25 cellular contexts compared by ENCODE assay signal in the genomic region with DNA sequence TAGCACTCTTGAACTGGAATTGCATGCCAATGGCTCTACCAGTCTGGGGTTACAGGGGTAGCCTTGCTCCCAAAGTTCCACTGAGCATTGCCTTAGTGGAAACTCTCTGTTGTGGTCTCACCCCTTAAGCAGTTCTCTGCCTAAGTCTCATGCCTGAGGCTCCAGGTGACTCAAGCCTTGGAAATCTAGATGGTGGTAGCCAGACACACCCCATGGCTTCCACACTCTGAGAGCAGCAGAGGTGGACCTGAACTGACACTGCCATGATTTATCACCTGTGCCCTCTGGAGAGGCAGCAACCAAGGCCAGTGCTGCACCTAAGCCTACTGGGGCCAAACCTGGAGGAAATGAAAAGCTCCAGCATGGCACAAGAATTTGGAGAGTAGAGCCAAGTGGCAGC.
DNase-seq lines count a peak whose midpoint lies in the region; ATAC-seq, FAIRE-seq and TF ChIP-seq lines count a peak whose summit lies in the region.
"Had no signal": no experiment of that assay in that cellular context is flagged by ENCODE, and none has a peak within 500 bp of the region (broad histone marks: within the 10 kb centered on the region; RNA-seq: fewer than 3 reads in every experiment).

No MANE protein-coding gene starts in this region.

- H3K9me1 ChIP-seq in keratinocyte (ENCODE audit: control insufficient read depth, extremely low read depth, insufficient read depth, low read length), result no peaks in the 10 kb centered on the region

- no peak overlapping the region for H3K27ac Mint-ChIP-seq in stimulated activated memory B cell treated with anti-CD40 and anti-IgM and Interleukin-4, amounts not matched to agents 10 μg/mL and 1 μg/mL and 100 μg/mL, for 72 hours
- H3K27ac Mint-ChIP-seq: CD4-positive, alpha-beta memory T cell had no signal

- no peak overlapping the region for H3K4me2 ChIP-seq in keratinocyte (ENCODE audit: control insufficient read depth, extremely low read depth, insufficient read depth, low read depth, low read length)
- H3K4me2 ChIP-seq: BLaER1, KMS-11 had no signal

- no peak for TF ChIP-seq CTCF in keratinocyte (optimal IDR thresholded peaks at IDR 0.05 in 1 of 3, IDR thresholded peaks at IDR 0.05 in 1 of 3, conservative IDR thresholded peaks at IDR 0.05 in 1 of 3; ENCODE audit: extremely low read depth in 1 of 3, insufficient read depth in 2 of 3, low read length in 3 of 3)

- H3K27me3 Mint-ChIP-seq in stimulated activated memory B cell treated with anti-CD40 and anti-IgM and Interleukin-4, amounts not matched to agents 10 μg/mL and 1 μg/mL and 100 μg/mL, for 72 hours, result no peaks in the 10 kb centered on the region
- H3K27me3 Mint-ChIP-seq: CD4-positive, alpha-beta memory T cell had no signal

- no peaks in the 10 kb centered on the region for H3K36me3 Mint-ChIP-seq in stimulated activated memory B cell treated with anti-CD40 and anti-IgM and Interleukin-4, amounts not matched to agents 10 μg/mL and 1 μg/mL and 100 μg/mL, for 72 hours
- H3K36me3 Mint-ChIP-seq: CD4-positive, alpha-beta memory T cell had no signal

- H3K9me3 ChIP-seq in keratinocyte (ENCODE audit: control insufficient read depth, low read depth, low read length), result no peaks in the 10 kb centered on the region
- H3K9me3 ChIP-seq: BLaER1, Caco-2 had no signal

- no peak for FAIRE-seq in keratinocyte (lab: Jason Lieb, UNC)
- FAIRE-seq: G401.6, GM12892, GM19239, HTR-8/SVneo had no signal

- H3K4me3 ChIP-seq in keratinocyte (ENCODE audit: control insufficient read depth in 2 of 3, extremely low read depth in 1 of 3, insufficient read depth in 2 of 3, low read depth in 1 of 3, low read length in 3 of 3), result no peak overlapping the region
- H3K4me3 ChIP-seq: BLaER1 had no signal

- H3K79me2 ChIP-seq in keratinocyte (ENCODE audit: control insufficient read depth, insufficient read depth, low read length), result no peaks in the 10 kb centered on the region

- ATAC-seq in stimulated activated memory B cell treated with anti-CD40 and anti-IgM and Interleukin-4, amounts not matched to agents 10 μg/mL and 1 μg/mL and 100 μg/mL, for 72 hours, result peak; percentile 55
- ATAC-seq: SK-N-SH treated with all-trans-retinoic acid at 6 μM for 48 hours had no signal

- H3K36me3 ChIP-seq in keratinocyte (ENCODE audit: control insufficient read depth in 2 of 2, extremely low read depth in 1 of 2, insufficient read depth in 2 of 2, low read length in 2 of 2), result no peaks in the 10 kb centered on the region
- H3K36me3 ChIP-seq: BLaER1 had no signal

- no peaks in the 10 kb centered on the region for H3K27me3 ChIP-seq in keratinocyte (ENCODE audit: control insufficient read depth, extremely low read depth, insufficient read depth, low read length)
- H3K27me3 ChIP-seq: BLaER1 had no signal

- no peaks in the 10 kb centered on the region for H4K20me1 ChIP-seq in keratinocyte (ENCODE audit: control insufficient read depth, extremely low read depth, insufficient read depth, low read length)
- H4K20me1 ChIP-seq: BLaER1 had no signal

- DNase-seq in M059J (ENCODE audit: low read depth) (peak; percentile 28), T1000 (lab: John Stamatoyannopoulos, UW) (peak; percentile 44), keratinocyte (ENCODE audit: low read depth, low spot score) (peak; percentile 0), 8988T (no peak), mesenteric fat pad (ENCODE audit: low spot score) (no peak), NCI-H446 treated with DMSO at 0.1 percent for 48 hours (lab: John Stamatoyannopoulos, UW) (no peak)
- DNase-seq: CD4-positive, alpha-beta memory T cell; DND-41; GOT3; IMR-90; NCI-H1694 treated with DMSO at 0.1 percent for 48 hours; NCI-H2081 treated with DMSO at 0.1 percent for 48 hours; NCI-H446; NCI-H526 treated with DMSO at 0.1 percent for 48 hours; OCI-M1; RPMI8226 had no signal

- no peaks in the 10 kb centered on the region for H3K4me1 Mint-ChIP-seq in stimulated activated memory B cell treated with anti-CD40 and anti-IgM and Interleukin-4, amounts not matched to agents 10 μg/mL and 1 μg/mL and 100 μg/mL, for 72 hours
- H3K4me1 Mint-ChIP-seq: CD4-positive, alpha-beta memory T cell had no signal

- H3K27ac ChIP-seq in keratinocyte (ENCODE audit: control insufficient read depth, insufficient read depth, low read length), result no peak overlapping the region
- H3K27ac ChIP-seq: BLaER1, KMS-11 had no signal

- no peak overlapping the region for H2AFZ ChIP-seq in keratinocyte (ENCODE audit: control insufficient read depth, low read length)

- no peak overlapping the region for H3K9ac ChIP-seq in keratinocyte (ENCODE audit: control insufficient read depth, extremely low read depth, insufficient read depth, low read length)
- H3K9ac ChIP-seq: BLaER1, KMS-11 had no signal

- no peaks in the 10 kb centered on the region for H3K4me1 ChIP-seq in keratinocyte (ENCODE audit: control insufficient read depth, extremely low read depth, insufficient read depth, low read length)
- H3K4me1 ChIP-seq: BLaER1, Caco-2 had no signal

- no peak overlapping the region for H3K4me3 Mint-ChIP-seq in stimulated activated memory B cell treated with anti-CD40 and anti-IgM and Interleukin-4, amounts not matched to agents 10 μg/mL and 1 μg/mL and 100 μg/mL, for 72 hours
- H3K4me3 Mint-ChIP-seq: CD4-positive, alpha-beta memory T cell had no signal

- peaks cover 3% of the 10 kb centered on the region for H3K9me3 Mint-ChIP-seq in stimulated activated memory B cell treated with anti-CD40 and anti-IgM and Interleukin-4, amounts not matched to agents 10 μg/mL and 1 μg/mL and 100 μg/mL, for 72 hours

- dilution Hi-C loops in keratinocyte (cut with MboI; ENCODE audit: extremely low pct_ligation_motif_present, low sequenced_read_pairs), result no loop called here

Comparison
In these comparisons a context has a peak if more than half of its experiments do, and no peak if none do; other contexts are left out.
1. DNase-seq: peak in M059J (single experiment), T1000 (single experiment) and keratinocyte (single experiment); none in 8988T (single experiment), mesenteric fat pad (single experiment) and NCI-H446 treated with DMSO at 0.1 percent for 48 hours (single experiment).